ENCODE assay signal across 1 cellular context in genomic region chr19:14519860-14520407, GRCh38.
TF ChIP-seq lines count a peak whose summit lies in the region.

No MANE protein-coding gene starts in this region.

TF ChIP-seq in endothelial cell of umbilical vein, 7 proteins besides CTCF, POLR2A, EP300 and RAD21:
- TF ChIP-seq EZH2 (IDR thresholded peaks at IDR 0.05; ENCODE audit: borderline replicate concordance, low read depth, low read length, severe bottlenecking) (no peak), JUN (IDR thresholded peaks at IDR 0.05; ENCODE audit: borderline replicate concordance, insufficient read depth, insufficient read length, low read depth) (peak; percentile 77), FOS (IDR thresholded peaks at IDR 0.05; ENCODE audit: borderline replicate concordance, insufficient read depth, low read length) (peak; percentile 74), POLR2AphosphoS5 (IDR thresholded peaks at IDR 0.05; ENCODE audit: insufficient read depth, low read depth, low read length) (no peak), MAX (IDR thresholded peaks at IDR 0.05; ENCODE audit: insufficient read depth, insufficient read length) (no peak), GATA2 (IDR thresholded peaks at IDR 0.05; ENCODE audit: insufficient read depth, insufficient read length, low read depth, low read length) (no peak), MYC (IDR thresholded peaks at IDR 0.05; ENCODE audit: low read depth, low read length) (no peak)
